Comparison of ENCODE assay signal across 1 cellular context in the genomic region with DNA sequence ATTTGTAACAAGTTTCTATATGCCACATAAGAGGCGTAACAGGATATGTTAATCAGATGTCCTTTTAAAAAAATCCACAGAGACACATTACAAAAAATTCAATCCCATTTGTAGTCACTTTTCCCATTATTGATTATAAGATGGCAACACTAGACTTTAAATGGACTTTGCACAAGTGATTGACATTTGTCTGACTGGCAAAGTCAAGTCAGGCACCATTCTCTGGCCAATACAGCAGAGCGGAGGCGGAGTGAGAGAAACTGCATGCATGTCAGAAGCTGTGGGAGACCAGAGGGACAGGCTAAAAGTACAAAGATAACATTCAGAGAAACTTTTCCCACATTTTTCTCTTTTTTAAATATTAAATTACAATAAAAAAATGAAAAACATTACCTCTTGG.
TF ChIP-seq lines count a peak whose summit lies in the region.

No MANE protein-coding gene starts in this region.

TF ChIP-seq in GM12878, 131 proteins besides CTCF, POLR2A, EP300 and RAD21 (continued from another document):
- no peak for TF ChIP-seq USF1 (IDR thresholded peaks at IDR 0.05; ENCODE audit: borderline replicate concordance, extremely low read length, insufficient read depth, low read depth, low read length)
- no peak for TF ChIP-seq RB1 (IDR thresholded peaks at IDR 0.05; ENCODE audit: borderline replicate concordance)
- no peak for TF ChIP-seq CHD2 (IDR thresholded peaks at IDR 0.05; ENCODE audit: borderline replicate concordance, low read depth, low read length)
- TF ChIP-seq FOXM1 (IDR thresholded peaks at IDR 0.05; ENCODE audit: low read depth, low read length), result no peak
- no peak for TF ChIP-seq MYB (IDR thresholded peaks at IDR 0.05; ENCODE audit: borderline replicate concordance, low read depth, low read length)
- TF ChIP-seq JUND (IDR thresholded peaks at IDR 0.05; ENCODE audit: low read depth, low read length), result no peak
- no peak for TF ChIP-seq CBX5 (IDR thresholded peaks at IDR 0.05; ENCODE audit: low read depth)
- no peak for TF ChIP-seq NFYA (IDR thresholded peaks at IDR 0.05; ENCODE audit: borderline replicate concordance, low read depth, low read length)
